21 cellular contexts compared by ENCODE assay signal in genomic region chr3:180275176-180275575, GRCh38.
DNase-seq lines count a peak whose midpoint lies in the region; ATAC-seq and TF ChIP-seq lines count a peak whose summit lies in the region.
"Had no signal": no experiment of that assay in that cellular context is flagged by ENCODE, and none has a peak within 500 bp of the region (broad histone marks: within the 10 kb centered on the region; RNA-seq: fewer than 3 reads in every experiment).

No MANE protein-coding gene starts in this region.

- H3K36me3 Mint-ChIP-seq in neural progenitor cell: no peaks in the 10 kb centered on the region
- H3K36me3 Mint-ChIP-seq: CD4-positive, CD25-positive, alpha-beta regulatory T cell had no signal

- H3K9me3 ChIP-seq in mammary epithelial cell (replicated peaks; ENCODE audit: insufficient read depth, low read length): peaks cover 2% of the 10 kb centered on the region
- H3K9me3 ChIP-seq in mesenchymal stem cell (ENCODE audit: control insufficient read depth, low read length): no peaks in the 10 kb centered on the region
- H3K9me3 ChIP-seq in neural progenitor cell (ENCODE audit: low read depth): no peaks in the 10 kb centered on the region
- H3K9me3 ChIP-seq: BE2C, MG63 had no signal

- H3K36me3 ChIP-seq in mammary epithelial cell (ENCODE audit: insufficient read depth, low read length): no peaks in the 10 kb centered on the region
- H3K36me3 ChIP-seq in mesenchymal stem cell (ENCODE audit: control insufficient read depth in 1 of 2, insufficient read depth in 2 of 2, low read depth in 1 of 2, low read length in 2 of 2): no peaks in the 10 kb centered on the region
- no peaks in the 10 kb centered on the region for H3K36me3 ChIP-seq in neural progenitor cell
- H3K36me3 ChIP-seq: BE2C, MG63 had no signal

- H3K79me2 ChIP-seq in mammary epithelial cell (ENCODE audit: insufficient read depth, low read length): no peaks in the 10 kb centered on the region
- H3K79me2 ChIP-seq in neural progenitor cell (ENCODE audit: low read depth): no peaks in the 10 kb centered on the region

- H2BK12ac ChIP-seq in mesenchymal stem cell (ENCODE audit: low read length in 2 of 2): no peak overlapping the region

- H3K4me3 ChIP-seq in mammary epithelial cell (replicated peaks in 1 of 3; ENCODE audit: insufficient read depth in 1 of 3, low read depth in 2 of 3, low read length in 3 of 3) (no peak overlapping the region), mesenchymal stem cell (ENCODE audit: insufficient read depth in 1 of 2, low read depth in 1 of 2, low read length in 2 of 2) (no peak overlapping the region), neural progenitor cell (no peak overlapping the region)
- H3K4me3 ChIP-seq: MG63 had no signal

- no peak overlapping the region for H4K91ac ChIP-seq in mesenchymal stem cell (ENCODE audit: low read length)

- H3K27ac Mint-ChIP-seq in neural progenitor cell: no peak overlapping the region
- H3K27ac Mint-ChIP-seq: CD4-positive, CD25-positive, alpha-beta regulatory T cell had no signal

- TF ChIP-seq CTCF in mammary epithelial cell (conservative IDR thresholded peaks at IDR 0.05 in 1 of 2, IDR thresholded peaks at IDR 0.05 in 1 of 2; ENCODE audit: extremely low read depth in 1 of 2, insufficient read depth in 1 of 2, low read depth in 1 of 2, low read length in 2 of 2): no peak
- TF ChIP-seq CTCF in neural progenitor cell (IDR thresholded peaks at IDR 0.05): no peak

- in situ Hi-C loops in mammary epithelial cell (cut with MboI; ENCODE audit: low sequenced_read_pairs in 2 of 2): no loop called here

- H3K4me3 Mint-ChIP-seq in neural progenitor cell: no peak overlapping the region
- H3K4me3 Mint-ChIP-seq: CD4-positive, CD25-positive, alpha-beta regulatory T cell had no signal

- no peak overlapping the region for H3K18ac ChIP-seq in mesenchymal stem cell (ENCODE audit: low read depth in 1 of 2, low read length in 2 of 2)

- H3K23ac ChIP-seq in mesenchymal stem cell (ENCODE audit: low read length in 2 of 2): no peak overlapping the region

- intact Hi-C loops in mammary epithelial cell (cut with micrococcal nuclease): no loop called here

- no peaks in the 10 kb centered on the region for H3K27me3 Mint-ChIP-seq in neural progenitor cell (ENCODE audit: insufficient read depth, low read depth)
- H3K27me3 Mint-ChIP-seq: CD4-positive, CD25-positive, alpha-beta regulatory T cell had no signal

- no peak overlapping the region for H4K8ac ChIP-seq in mesenchymal stem cell (ENCODE audit: low read length)

- BruUV-seq in mammary epithelial cell (replicated peaks; lab: Mats Ljungman, UMichigan): no TSS peak

- ATAC-seq in HG03342 (IDR thresholded peaks at IDR 0.05; ENCODE audit: unreplicated experiment): no peak

- dilution Hi-C loops in mammary epithelial cell (cut with HindIII; ENCODE audit: low sequenced_read_pairs): no loop called here

- H3K14ac ChIP-seq in mesenchymal stem cell (ENCODE audit: low read length in 2 of 2): no peak overlapping the region

- H4K20me1 ChIP-seq in mammary epithelial cell (ENCODE audit: insufficient read depth, low read length) (no peaks in the 10 kb centered on the region), neural progenitor cell (ENCODE audit: low read depth) (no peaks in the 10 kb centered on the region)

- no peak overlapping the region for H3K4me2 ChIP-seq in mammary epithelial cell (ENCODE audit: insufficient read depth, low read depth, low read length)
- no peak overlapping the region for H3K4me2 ChIP-seq in mesenchymal stem cell (ENCODE audit: low read length, poor library complexity, severe bottlenecking)
- H3K4me2 ChIP-seq in neural progenitor cell: no peak overlapping the region

- peaks cover 6% of the 10 kb centered on the region for H3K4me1 Mint-ChIP-seq in neural progenitor cell

- H2AFZ ChIP-seq in mammary epithelial cell (ENCODE audit: low read depth, low read length) (no peak overlapping the region), mesenchymal stem cell (ENCODE audit: low read depth, low read length) (no peak overlapping the region), neural progenitor cell (replicated peaks) (no peak overlapping the region)

- no peak overlapping the region for H2BK15ac ChIP-seq in mesenchymal stem cell (ENCODE audit: low read depth, poor library complexity, severe bottlenecking)

- no peaks in the 10 kb centered on the region for H3K79me1 ChIP-seq in mesenchymal stem cell (replicated peaks; ENCODE audit: low read length, poor library complexity, severe bottlenecking)

- no peak overlapping the region for H2BK120ac ChIP-seq in mesenchymal stem cell (ENCODE audit: low read depth, low read length)

- peaks cover 5% of the 10 kb centered on the region for H3K4me1 ChIP-seq in mammary epithelial cell (ENCODE audit: insufficient read depth, low read length)
- H3K4me1 ChIP-seq in mesenchymal stem cell (ENCODE audit: control insufficient read depth, insufficient read depth, low read depth, low read length): no peaks in the 10 kb centered on the region
- H3K4me1 ChIP-seq in neural progenitor cell: no peaks in the 10 kb centered on the region
- H3K4me1 ChIP-seq: BE2C had no signal

- H3F3A ChIP-seq in neural progenitor cell (ENCODE audit: low read depth): no peaks in the 10 kb centered on the region

- H3K27me3 ChIP-seq in mammary epithelial cell (ENCODE audit: insufficient read depth, low read length): no peaks in the 10 kb centered on the region
- no peaks in the 10 kb centered on the region for H3K27me3 ChIP-seq in mesenchymal stem cell (ENCODE audit: control insufficient read depth in 1 of 2, insufficient read depth in 1 of 2, low read length in 2 of 2)
- no peaks in the 10 kb centered on the region for H3K27me3 ChIP-seq in neural progenitor cell
- H3K27me3 ChIP-seq: BE2C, MG63 had no signal

- WGBS in mammary epithelial cell (ENCODE audit: low coverage, missing lambda C conversion rate): 72% methylated on average over 2 of the region's 2 CpGs
- WGBS in mesenchymal stem cell: 60% methylated on average over 1 of the region's 2 CpGs

- peaks cover 2% of the 10 kb centered on the region for H3K9me3 Mint-ChIP-seq in neural progenitor cell

- H2BK5ac ChIP-seq in mesenchymal stem cell (ENCODE audit: low read depth, low read length, poor library complexity, severe bottlenecking): no peak overlapping the region

- H3K9ac ChIP-seq in mammary epithelial cell (ENCODE audit: insufficient read depth, low read length) (no peak overlapping the region), mesenchymal stem cell (ENCODE audit: low read length) (peak overlapping the region; percentile 16), neural progenitor cell (no peak overlapping the region)

- H3K4ac ChIP-seq in mesenchymal stem cell (ENCODE audit: low read depth in 1 of 2, low read length in 2 of 2): no peak overlapping the region

- CTCF ChIA-PET in mammary epithelial cell (lab: Charles Lee; ENCODE audit: low non-redundant PET): no interaction called here

- H3K27ac ChIP-seq in mammary epithelial cell (ENCODE audit: insufficient read depth, low read depth, low read length): no peak overlapping the region
- H3K27ac ChIP-seq in mesenchymal stem cell (ENCODE audit: low read length, poor library complexity, severe bottlenecking): no peak overlapping the region
- no peak overlapping the region for H3K27ac ChIP-seq in neural progenitor cell
- H3K27ac ChIP-seq: HL-60 had no signal

- no peak overlapping the region for H2AK5ac ChIP-seq in mesenchymal stem cell (ENCODE audit: low read length, severe bottlenecking)

- peak; percentile 23 for DNase-seq in ELR (ENCODE audit: low read depth)
- peak; percentile 12 for DNase-seq in HT1080 (ENCODE audit: low read depth)
- peak; percentile 41 for DNase-seq in mammary epithelial cell
- DNase-seq in mesenchymal stem cell: no peak
- no peak for DNase-seq in stimulated activated CD4-positive, alpha-beta T cell treated with anti-CD3 and anti-CD28 coated beads, Interleukin-4, amount 100 ng/mL, for 24 hours
- no peak for DNase-seq in neural progenitor cell (ENCODE audit: low spot score)
- DNase-seq in amygdala (lab: John Stamatoyannopoulos, UW): no peak
- DNase-seq: BE2C; CD4-positive, CD25-positive, alpha-beta regulatory T cell; COR-L47; DMS 273 treated with DMSO at 0.1 percent for 48 hours; DND-41; MG63; NCI-H1048; NCI-H1436; NCI-H2029; NCI-H345; NCI-H524 treated with DMSO at 0.1 percent for 48 hours; SIG-M5 had no signal

Comparison
In these comparisons a context has a peak if more than half of its experiments do, and no peak if none do; other contexts are left out.
1. DNase-seq: peak in ELR (single experiment), HT1080 (single experiment) and mammary epithelial cell (single experiment); none in mesenchymal stem cell (single experiment), stimulated activated CD4-positive, alpha-beta T cell treated with anti-CD3 and anti-CD28 coated beads, Interleukin-4, amount 100 ng/mL, for 24 hours (single experiment), neural progenitor cell (single experiment) and amygdala (0 of 56).